ENCODE assay signal across 1 cellular context in the genomic region with DNA sequence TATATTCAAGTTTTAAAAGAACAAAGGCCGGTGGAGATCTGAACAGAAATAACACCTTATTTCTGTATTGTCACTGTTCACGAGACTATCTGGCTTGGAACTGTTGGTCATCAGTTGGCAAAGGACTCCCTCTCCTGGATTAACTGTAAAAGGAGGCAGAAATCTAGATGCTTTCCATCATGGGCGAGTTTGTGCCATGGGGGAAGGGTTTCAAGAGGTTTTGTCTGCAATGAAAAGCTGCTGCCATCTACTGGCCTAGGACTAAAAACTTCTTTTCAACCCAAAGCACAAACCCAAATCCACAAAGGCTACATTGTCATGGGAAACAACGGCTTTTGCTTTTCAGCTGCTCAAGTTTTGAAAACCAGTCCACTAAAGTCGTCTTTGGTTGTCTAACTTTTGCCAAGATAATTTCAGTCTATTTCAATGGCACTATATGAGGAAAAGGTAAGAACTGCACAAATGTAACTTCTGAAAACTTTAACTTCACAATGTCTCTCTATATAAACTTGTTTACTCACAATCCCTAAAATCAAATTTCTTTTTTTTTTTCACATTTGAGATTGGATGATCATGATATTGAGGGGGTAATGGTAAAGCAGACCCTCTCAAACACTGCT.
TF ChIP-seq lines count a peak whose summit lies in the region.

No MANE protein-coding gene starts in this region.

TF ChIP-seq in HepG2, 621 proteins besides CTCF, POLR2A, EP300 and RAD21 (continued from another document and continues in another):
- TF ChIP-seq, protein P1, sequence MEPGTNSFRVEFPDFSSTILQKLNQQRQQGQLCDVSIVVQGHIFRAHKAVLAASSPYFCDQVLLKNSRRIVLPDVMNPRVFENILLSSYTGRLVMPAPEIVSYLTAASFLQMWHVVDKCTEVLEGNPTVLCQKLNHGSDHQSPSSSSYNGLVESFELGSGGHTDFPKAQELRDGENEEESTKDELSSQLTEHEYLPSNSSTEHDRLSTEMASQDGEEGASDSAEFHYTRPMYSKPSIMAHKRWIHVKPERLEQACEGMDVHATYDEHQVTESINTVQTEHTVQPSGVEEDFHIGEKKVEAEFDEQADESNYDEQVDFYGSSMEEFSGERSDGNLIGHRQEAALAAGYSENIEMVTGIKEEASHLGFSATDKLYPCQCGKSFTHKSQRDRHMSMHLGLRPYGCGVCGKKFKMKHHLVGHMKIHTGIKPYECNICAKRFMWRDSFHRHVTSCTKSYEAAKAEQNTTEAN (CRISPR knock-in tag; conservative IDR thresholded peaks at IDR 0.05), result peak; percentile 61; the same call in 1 of the 2 replicates
- no peak for TF ChIP-seq RFX3 (CRISPR knock-in tag; IDR thresholded peaks at IDR 0.05)
- TF ChIP-seq, protein P2, sequence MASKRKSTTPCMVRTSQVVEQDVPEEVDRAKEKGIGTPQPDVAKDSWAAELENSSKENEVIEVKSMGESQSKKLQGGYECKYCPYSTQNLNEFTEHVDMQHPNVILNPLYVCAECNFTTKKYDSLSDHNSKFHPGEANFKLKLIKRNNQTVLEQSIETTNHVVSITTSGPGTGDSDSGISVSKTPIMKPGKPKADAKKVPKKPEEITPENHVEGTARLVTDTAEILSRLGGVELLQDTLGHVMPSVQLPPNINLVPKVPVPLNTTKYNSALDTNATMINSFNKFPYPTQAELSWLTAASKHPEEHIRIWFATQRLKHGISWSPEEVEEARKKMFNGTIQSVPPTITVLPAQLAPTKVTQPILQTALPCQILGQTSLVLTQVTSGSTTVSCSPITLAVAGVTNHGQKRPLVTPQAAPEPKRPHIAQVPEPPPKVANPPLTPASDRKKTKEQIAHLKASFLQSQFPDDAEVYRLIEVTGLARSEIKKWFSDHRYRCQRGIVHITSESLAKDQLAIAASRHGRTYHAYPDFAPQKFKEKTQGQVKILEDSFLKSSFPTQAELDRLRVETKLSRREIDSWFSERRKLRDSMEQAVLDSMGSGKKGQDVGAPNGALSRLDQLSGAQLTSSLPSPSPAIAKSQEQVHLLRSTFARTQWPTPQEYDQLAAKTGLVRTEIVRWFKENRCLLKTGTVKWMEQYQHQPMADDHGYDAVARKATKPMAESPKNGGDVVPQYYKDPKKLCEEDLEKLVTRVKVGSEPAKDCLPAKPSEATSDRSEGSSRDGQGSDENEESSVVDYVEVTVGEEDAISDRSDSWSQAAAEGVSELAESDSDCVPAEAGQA (IDR thresholded peaks at IDR 0.05; ENCODE audit: low read depth), result no peak
- TF ChIP-seq, protein P2 (CRISPR knock-in tag; IDR thresholded peaks at IDR 0.05; ENCODE audit: borderline replicate concordance), result no peak
- TF ChIP-seq, protein P3, sequence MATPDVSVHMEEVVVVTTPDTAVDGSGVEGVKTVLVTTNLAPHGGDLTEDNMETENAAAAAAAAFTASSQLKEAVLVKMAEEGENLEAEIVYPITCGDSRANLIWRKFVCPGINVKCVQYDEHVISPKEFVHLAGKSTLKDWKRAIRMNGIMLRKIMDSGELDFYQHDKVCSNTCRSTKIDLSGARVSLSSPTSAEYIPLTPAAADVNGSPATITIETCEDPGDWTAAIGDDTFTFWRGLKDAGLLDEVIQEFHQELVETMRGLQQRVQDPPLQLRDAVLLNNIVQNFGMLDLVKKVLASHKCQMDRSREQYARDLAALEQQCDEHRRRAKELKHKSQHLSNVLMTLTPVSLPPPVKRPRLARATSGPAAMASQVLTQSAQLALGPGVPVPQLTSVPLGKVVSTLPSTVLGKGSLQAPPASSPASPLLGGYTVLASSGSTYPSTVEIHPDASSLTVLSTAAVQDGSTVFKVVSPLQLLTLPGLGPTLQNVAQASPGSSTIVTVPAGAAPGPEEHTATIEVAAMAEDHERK (CRISPR knock-in tag; IDR thresholded peaks at IDR 0.05; ENCODE audit: low read depth), result no peak
- TF ChIP-seq, protein P4, sequence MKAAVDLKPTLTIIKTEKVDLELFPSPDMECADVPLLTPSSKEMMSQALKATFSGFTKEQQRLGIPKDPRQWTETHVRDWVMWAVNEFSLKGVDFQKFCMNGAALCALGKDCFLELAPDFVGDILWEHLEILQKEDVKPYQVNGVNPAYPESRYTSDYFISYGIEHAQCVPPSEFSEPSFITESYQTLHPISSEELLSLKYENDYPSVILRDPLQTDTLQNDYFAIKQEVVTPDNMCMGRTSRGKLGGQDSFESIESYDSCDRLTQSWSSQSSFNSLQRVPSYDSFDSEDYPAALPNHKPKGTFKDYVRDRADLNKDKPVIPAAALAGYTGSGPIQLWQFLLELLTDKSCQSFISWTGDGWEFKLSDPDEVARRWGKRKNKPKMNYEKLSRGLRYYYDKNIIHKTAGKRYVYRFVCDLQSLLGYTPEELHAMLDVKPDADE (CRISPR knock-in tag; IDR thresholded peaks at IDR 0.05), result no peak
- TF ChIP-seq XRCC5 (optimal IDR thresholded peaks at IDR 0.05; ENCODE audit: low read length), result no peak
- no peak for TF ChIP-seq ZNF138 (CRISPR knock-in tag; IDR thresholded peaks at IDR 0.05; ENCODE audit: low read depth)
- TF ChIP-seq, protein P5, sequence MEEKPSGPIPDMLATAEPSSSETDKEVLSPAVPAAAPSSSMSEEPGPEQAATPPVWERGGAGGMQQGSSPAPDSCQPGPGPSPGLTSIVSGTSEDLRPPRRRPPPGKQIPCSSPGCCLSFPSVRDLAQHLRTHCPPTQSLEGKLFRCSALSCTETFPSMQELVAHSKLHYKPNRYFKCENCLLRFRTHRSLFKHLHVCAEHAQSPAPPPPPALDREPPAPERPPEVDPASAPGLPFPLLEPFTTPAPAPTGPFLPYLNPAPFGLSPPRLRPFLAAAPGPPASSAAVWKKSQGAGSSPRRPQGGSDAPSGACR (CRISPR knock-in tag; IDR thresholded peaks at IDR 0.05), result no peak
- no peak for TF ChIP-seq ZNF75D (CRISPR knock-in tag; IDR thresholded peaks at IDR 0.05; ENCODE audit: borderline replicate concordance)
- TF ChIP-seq, protein P6, sequence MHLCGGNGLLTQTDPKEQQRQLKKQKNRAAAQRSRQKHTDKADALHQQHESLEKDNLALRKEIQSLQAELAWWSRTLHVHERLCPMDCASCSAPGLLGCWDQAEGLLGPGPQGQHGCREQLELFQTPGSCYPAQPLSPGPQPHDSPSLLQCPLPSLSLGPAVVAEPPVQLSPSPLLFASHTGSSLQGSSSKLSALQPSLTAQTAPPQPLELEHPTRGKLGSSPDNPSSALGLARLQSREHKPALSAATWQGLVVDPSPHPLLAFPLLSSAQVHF (CRISPR knock-in tag; IDR thresholded peaks at IDR 0.05), result no peak
- TF ChIP-seq KAT7 (CRISPR knock-in tag; IDR thresholded peaks at IDR 0.05; ENCODE audit: borderline replicate concordance), result no peak
- TF ChIP-seq SNRNP70 (IDR thresholded peaks at IDR 0.05; ENCODE audit: low read depth, low read length), result no peak
- TF ChIP-seq JDP2 (CRISPR knock-in tag; IDR thresholded peaks at IDR 0.05; ENCODE audit: borderline replicate concordance), result no peak
- TF ChIP-seq SMARCE1 (IDR thresholded peaks at IDR 0.05; ENCODE audit: borderline replicate concordance), result no peak
- TF ChIP-seq KMT2B (CRISPR knock-in tag; IDR thresholded peaks at IDR 0.05), result no peak
- TF ChIP-seq, protein P7, sequence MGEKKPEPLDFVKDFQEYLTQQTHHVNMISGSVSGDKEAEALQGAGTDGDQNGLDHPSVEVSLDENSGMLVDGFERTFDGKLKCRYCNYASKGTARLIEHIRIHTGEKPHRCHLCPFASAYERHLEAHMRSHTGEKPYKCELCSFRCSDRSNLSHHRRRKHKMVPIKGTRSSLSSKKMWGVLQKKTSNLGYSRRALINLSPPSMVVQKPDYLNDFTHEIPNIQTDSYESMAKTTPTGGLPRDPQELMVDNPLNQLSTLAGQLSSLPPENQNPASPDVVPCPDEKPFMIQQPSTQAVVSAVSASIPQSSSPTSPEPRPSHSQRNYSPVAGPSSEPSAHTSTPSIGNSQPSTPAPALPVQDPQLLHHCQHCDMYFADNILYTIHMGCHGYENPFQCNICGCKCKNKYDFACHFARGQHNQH (CRISPR knock-in tag; IDR thresholded peaks at IDR 0.05), result no peak
- TF ChIP-seq, protein P8, sequence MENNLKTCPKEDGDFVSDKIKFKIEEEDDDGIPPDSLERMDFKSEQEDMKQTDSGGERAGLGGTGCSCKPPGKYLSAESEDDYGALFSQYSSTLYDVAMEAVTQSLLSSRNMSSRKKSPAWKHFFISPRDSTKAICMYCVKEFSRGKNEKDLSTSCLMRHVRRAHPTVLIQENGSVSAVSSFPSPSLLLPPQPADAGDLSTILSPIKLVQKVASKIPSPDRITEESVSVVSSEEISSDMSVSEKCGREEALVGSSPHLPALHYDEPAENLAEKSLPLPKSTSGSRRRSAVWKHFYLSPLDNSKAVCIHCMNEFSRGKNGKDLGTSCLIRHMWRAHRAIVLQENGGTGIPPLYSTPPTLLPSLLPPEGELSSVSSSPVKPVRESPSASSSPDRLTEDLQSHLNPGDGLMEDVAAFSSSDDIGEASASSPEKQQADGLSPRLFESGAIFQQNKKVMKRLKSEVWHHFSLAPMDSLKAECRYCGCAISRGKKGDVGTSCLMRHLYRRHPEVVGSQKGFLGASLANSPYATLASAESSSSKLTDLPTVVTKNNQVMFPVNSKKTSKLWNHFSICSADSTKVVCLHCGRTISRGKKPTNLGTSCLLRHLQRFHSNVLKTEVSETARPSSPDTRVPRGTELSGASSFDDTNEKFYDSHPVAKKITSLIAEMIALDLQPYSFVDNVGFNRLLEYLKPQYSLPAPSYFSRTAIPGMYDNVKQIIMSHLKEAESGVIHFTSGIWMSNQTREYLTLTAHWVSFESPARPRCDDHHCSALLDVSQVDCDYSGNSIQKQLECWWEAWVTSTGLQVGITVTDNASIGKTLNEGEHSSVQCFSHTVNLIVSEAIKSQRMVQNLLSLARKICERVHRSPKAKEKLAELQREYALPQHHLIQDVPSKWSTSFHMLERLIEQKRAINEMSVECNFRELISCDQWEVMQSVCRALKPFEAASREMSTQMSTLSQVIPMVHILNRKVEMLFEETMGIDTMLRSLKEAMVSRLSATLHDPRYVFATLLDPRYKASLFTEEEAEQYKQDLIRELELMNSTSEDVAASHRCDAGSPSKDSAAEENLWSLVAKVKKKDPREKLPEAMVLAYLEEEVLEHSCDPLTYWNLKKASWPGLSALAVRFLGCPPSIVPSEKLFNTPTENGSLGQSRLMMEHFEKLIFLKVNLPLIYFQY (CRISPR knock-in tag; IDR thresholded peaks at IDR 0.05; ENCODE audit: borderline replicate concordance), result 0 out of 2 replicates have a peak, but pooled peaks have one; percentile 36
- no peak for TF ChIP-seq ZNF282 (IDR thresholded peaks at IDR 0.05; ENCODE audit: partially characterized antibody)
- no peak for TF ChIP-seq SALL2 (CRISPR knock-in tag; IDR thresholded peaks at IDR 0.05)
- TF ChIP-seq, protein P9, sequence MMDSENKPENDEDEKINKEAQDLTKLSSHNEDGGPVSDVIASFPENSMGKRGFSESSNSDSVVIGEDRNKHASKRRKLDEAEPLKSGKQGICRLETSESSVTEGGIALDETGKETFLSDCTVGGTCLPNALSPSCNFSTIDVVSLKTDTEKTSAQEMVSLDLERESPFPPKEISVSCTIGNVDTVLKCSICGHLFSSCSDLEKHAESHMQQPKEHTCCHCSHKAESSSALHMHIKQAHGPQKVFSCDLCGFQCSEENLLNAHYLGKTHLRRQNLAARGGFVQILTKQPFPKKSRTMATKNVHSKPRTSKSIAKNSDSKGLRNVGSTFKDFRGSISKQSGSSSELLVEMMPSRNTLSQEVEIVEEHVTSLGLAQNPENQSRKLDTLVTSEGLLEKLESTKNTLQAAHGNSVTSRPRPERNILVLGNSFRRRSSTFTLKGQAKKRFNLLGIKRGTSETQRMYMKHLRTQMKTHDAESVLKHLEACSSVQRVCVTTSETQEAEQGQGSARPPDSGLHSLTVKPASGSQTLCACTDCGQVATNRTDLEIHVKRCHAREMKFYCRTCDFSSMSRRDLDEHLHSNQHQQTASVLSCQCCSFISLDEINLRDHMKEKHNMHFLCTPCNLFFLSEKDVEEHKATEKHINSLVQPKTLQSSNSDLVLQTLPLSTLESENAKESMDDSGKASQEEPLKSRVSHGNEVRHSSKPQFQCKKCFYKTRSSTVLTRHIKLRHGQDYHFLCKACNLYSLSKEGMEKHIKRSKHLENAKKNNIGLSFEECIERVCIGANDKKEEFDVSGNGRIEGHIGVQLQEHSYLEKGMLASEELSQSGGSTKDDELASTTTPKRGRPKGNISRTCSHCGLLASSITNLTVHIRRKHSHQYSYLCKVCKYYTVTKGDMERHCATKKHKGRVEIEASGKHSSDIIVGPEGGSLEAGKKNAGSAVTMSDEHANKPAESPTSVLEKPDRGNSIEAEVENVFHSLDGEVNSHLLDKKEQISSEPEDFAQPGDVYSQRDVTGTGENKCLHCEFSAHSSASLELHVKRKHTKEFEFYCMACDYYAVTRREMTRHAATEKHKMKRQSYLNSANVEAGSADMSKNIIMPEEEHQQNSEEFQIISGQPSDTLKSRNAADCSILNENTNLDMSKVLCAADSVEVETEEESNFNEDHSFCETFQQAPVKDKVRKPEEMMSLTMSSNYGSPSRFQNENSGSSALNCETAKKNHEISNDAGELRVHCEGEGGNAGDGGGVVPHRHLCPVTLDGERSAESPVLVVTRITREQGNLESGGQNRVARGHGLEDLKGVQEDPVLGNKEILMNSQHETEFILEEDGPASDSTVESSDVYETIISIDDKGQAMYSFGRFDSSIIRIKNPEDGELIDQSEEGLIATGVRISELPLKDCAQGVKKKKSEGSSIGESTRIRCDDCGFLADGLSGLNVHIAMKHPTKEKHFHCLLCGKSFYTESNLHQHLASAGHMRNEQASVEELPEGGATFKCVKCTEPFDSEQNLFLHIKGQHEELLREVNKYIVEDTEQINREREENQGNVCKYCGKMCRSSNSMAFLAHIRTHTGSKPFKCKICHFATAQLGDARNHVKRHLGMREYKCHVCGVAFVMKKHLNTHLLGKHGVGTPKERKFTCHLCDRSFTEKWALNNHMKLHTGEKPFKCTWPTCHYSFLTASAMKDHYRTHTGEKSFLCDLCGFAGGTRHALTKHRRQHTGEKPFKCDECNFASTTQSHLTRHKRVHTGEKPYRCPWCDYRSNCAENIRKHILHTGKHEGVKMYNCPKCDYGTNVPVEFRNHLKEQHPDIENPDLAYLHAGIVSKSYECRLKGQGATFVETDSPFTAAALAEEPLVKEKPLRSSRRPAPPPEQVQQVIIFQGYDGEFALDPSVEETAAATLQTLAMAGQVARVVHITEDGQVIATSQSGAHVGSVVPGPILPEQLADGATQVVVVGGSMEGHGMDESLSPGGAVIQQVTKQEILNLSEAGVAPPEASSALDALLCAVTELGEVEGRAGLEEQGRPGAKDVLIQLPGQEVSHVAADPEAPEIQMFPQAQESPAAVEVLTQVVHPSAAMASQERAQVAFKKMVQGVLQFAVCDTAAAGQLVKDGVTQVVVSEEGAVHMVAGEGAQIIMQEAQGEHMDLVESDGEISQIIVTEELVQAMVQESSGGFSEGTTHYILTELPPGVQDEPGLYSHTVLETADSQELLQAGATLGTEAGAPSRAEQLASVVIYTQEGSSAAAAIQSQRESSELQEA (CRISPR knock-in tag; IDR thresholded peaks at IDR 0.05; ENCODE audit: not compliant biosample characterization), result no peak
- no peak for TF ChIP-seq ZNF124 (CRISPR knock-in tag; IDR thresholded peaks at IDR 0.05)
- TF ChIP-seq ZBTB7A (CRISPR knock-in tag; IDR thresholded peaks at IDR 0.05), result no peak
- TF ChIP-seq ISL2 (CRISPR knock-in tag; IDR thresholded peaks at IDR 0.05), result 0 out of 2 replicates have a peak, but pooled peaks have one; percentile 20
